In the genomic region with DNA sequence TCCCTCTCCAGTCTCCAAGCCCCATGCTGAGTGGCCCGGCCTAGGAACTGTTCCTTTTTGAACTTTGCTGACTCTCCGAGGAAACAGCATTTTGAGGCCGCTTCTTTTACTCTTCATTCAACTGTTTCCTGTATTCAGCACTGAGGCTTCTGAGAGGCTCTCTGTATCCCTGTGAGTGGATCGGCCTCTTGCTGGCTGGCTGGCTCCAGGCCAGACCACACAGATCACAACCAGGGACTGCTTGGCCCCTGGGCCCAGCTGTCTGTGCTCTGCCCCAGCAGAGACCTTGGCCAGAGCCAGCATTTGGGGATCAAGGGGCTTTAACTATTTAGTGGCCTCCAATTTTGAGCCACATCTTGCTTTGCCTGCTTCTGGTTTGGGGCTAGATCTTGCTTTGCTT, we compare ENCODE assay signal across 9 cellular contexts.
DNase-seq lines count a peak whose midpoint lies in the region; ATAC-seq and TF ChIP-seq lines count a peak whose summit lies in the region.
"Had no signal": no experiment of that assay in that cellular context is flagged by ENCODE, and none has a peak within 500 bp of the region (broad histone marks: within the 10 kb centered on the region; RNA-seq: fewer than 3 reads in every experiment).

No MANE protein-coding gene starts in this region.

- no peaks in the 10 kb centered on the region for H3K27me3 ChIP-seq in MG63

- H3K36me3 ChIP-seq in MG63: no peaks in the 10 kb centered on the region

- in situ Hi-C loops in GM13977 (cut with MboI; ENCODE audit: low pct_unique_long_range_greater_than_20kb, low sequenced_read_pairs, unreplicated experiment): no loop called here

- H3K4me3 ChIP-seq in MG63: no peak overlapping the region

- peak; percentile 29 for DNase-seq in DMS53 treated with DMSO at 0.1 percent for 48 hours (lab: John Stamatoyannopoulos, UW; ENCODE audit: unreplicated experiment)
- DNase-seq in MG63: peak; percentile 18
- peak; percentile 41 for DNase-seq in brain pericyte (ENCODE audit: low read depth, low spot score)
- peak; percentile 17 for DNase-seq in mucosa of gallbladder (ENCODE audit: low spot score)
- DNase-seq in activated T-cell treated with anti-CD3 and anti-CD28 coated beads, Interleukin-2, amount 50 U/mL, for 48 hours: no peak
- DNase-seq in GM13977 (ENCODE audit: low spot score): no peak
- no peak for DNase-seq in superior temporal gyrus (ENCODE audit: extremely low spot score)
- DNase-seq: activated naive CD8-positive, alpha-beta T cell treated with anti-CD3 and anti-CD28 coated beads, Interleukin-2, amount 50 U/mL, for 24 hours had no signal

- no peak for ATAC-seq in HG03135 (IDR thresholded peaks at IDR 0.05; ENCODE audit: unreplicated experiment)
- ATAC-seq: activated naive CD8-positive, alpha-beta T cell treated with anti-CD3 and anti-CD28 coated beads, Interleukin-2, amount 50 U/mL, for 24 hours had no signal

- TF ChIP-seq CTCF in GM13977 (IDR thresholded peaks at IDR 0.05; ENCODE audit: extremely low read depth, insufficient read depth, missing control alignments): no peak

- H3K9me3 ChIP-seq in MG63: no peaks in the 10 kb centered on the region

Comparison
In these comparisons a context has a peak if more than half of its experiments do, and no peak if none do; other contexts are left out.
1. DNase-seq: peak in DMS53 treated with DMSO at 0.1 percent for 48 hours (single experiment), MG63 (single experiment), brain pericyte (single experiment) and mucosa of gallbladder (single experiment); none in activated T-cell treated with anti-CD3 and anti-CD28 coated beads, Interleukin-2, amount 50 U/mL, for 48 hours (0 of 2), GM13977 (single experiment) and superior temporal gyrus (single experiment).